ENCODE assay signal across 1 cellular context in genomic region chr20:52242237-52243230, GRCh38.
TF ChIP-seq lines count a peak whose summit lies in the region.

No MANE protein-coding gene starts in this region.

TF ChIP-seq in HepG2, 621 proteins besides CTCF, POLR2A, EP300 and RAD21 (continued from another document):
- TF ChIP-seq ZNF318 (CRISPR knock-in tag; IDR thresholded peaks at IDR 0.05) (no peak), NFYB (CRISPR knock-in tag; IDR thresholded peaks at IDR 0.05) (no peak), STAG1 (CRISPR knock-in tag; IDR thresholded peaks at IDR 0.05) (peak; percentile 55), MAFF (IDR thresholded peaks at IDR 0.05; ENCODE audit: low read depth, low read length) (peak; percentile 43), ZNF24 (IDR thresholded peaks at IDR 0.05) (0 out of 2 replicates have a peak, but pooled peaks have one; percentile 16), REPIN1 (CRISPR knock-in tag; IDR thresholded peaks at IDR 0.05; ENCODE audit: borderline replicate concordance, low read depth) (no peak), MIXL1 (CRISPR knock-in tag; IDR thresholded peaks at IDR 0.05) (no peak), SMC3 (IDR thresholded peaks at IDR 0.05; ENCODE audit: low read length) (peak; percentile 45; the same call in 1 of the 2 replicates), ZSCAN9 (CRISPR knock-in tag; IDR thresholded peaks at IDR 0.05; ENCODE audit: borderline replicate concordance) (no peak), SRF (IDR thresholded peaks at IDR 0.05; ENCODE audit: low read depth, low read length) (no peak), ARID3A (IDR thresholded peaks at IDR 0.05; ENCODE audit: low read depth, low read length) (peak; percentile 51; the same call in 1 of the 2 replicates), ZNF230 (CRISPR knock-in tag; IDR thresholded peaks at IDR 0.05) (no peak), CCAR2 (optimal IDR thresholded peaks at IDR 0.05; ENCODE audit: low read depth, low read length) (no peak), KLF11 (CRISPR knock-in tag; IDR thresholded peaks at IDR 0.05) (no peak), ZNF180 (CRISPR knock-in tag; IDR thresholded peaks at IDR 0.05; ENCODE audit: borderline replicate concordance, low read depth) (no peak), ETS1 (CRISPR knock-in tag; IDR thresholded peaks at IDR 0.05) (no peak), RARG (CRISPR knock-in tag; IDR thresholded peaks at IDR 0.05; ENCODE audit: low read depth) (no peak)
